ENCODE assay signal across 8 cellular contexts in the genomic region with DNA sequence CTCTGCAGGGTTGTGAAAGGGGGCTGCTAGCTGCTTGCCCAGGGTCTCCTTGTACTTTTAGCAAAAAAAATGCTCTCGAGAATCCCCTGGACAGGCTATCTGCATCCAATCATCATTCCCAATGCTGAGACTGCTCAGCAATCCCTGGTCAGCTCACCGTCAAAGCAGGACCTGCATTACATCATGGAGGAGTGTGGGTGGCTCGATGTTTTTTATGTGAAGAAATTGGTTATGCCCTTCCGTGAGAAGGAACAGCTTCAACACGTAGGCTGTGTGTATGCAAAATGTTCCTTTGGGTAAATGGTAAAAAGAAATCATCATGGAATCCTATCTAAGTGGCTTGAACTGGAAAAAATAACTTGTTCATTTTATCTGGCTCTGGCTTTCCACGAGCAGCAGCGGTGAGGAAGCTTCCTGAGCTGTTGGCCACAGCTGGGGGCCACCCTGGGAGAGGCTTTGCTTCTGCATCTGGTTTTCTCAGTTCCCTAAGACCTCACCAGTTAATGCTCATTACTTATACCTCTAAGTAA.
DNase-seq lines count a peak whose midpoint lies in the region; ATAC-seq and TF ChIP-seq lines count a peak whose summit lies in the region.

No MANE protein-coding gene starts in this region.

- H4K20me1 ChIP-seq in MM.1S (ENCODE audit: insufficient read depth, low read length), result no peaks in the 10 kb centered on the region

- TF ChIP-seq CTCF in MM.1S (IDR thresholded peaks at IDR 0.05; ENCODE audit: low read length), result no peak

- no peak overlapping the region for H3K27ac ChIP-seq in MM.1S (ENCODE audit: low read length)

- H2AFZ ChIP-seq in MM.1S (ENCODE audit: low read length), result no peak overlapping the region

- no peaks in the 10 kb centered on the region for H3F3A ChIP-seq in MM.1S (ENCODE audit: insufficient read depth, low read length)

- no peak overlapping the region for H3K9ac ChIP-seq in MM.1S (ENCODE audit: low read length)

- ATAC-seq in GM21447 (IDR thresholded peaks at IDR 0.05; ENCODE audit: unreplicated experiment) (peak; percentile 32), GM21825 (IDR thresholded peaks at IDR 0.05; ENCODE audit: unreplicated experiment) (no peak)

- no peak overlapping the region for H3K4me2 ChIP-seq in MM.1S (ENCODE audit: low read depth, low read length)

- H3K4me3 ChIP-seq in MM.1S (ENCODE audit: low read length), result no peak overlapping the region

- no peaks in the 10 kb centered on the region for H3K9me3 ChIP-seq in MM.1S (replicated peaks; ENCODE audit: insufficient read depth, low read length)

- no peaks in the 10 kb centered on the region for H3K36me3 ChIP-seq in MM.1S (replicated peaks; ENCODE audit: insufficient read depth, low read length)

- DNase-seq in NOMO-1 (lab: John Stamatoyannopoulos, UW; ENCODE audit: unreplicated experiment in 2 of 2), result peak; percentile 9 to 52
- peak; percentile 56 for DNase-seq in brain pericyte (ENCODE audit: low read depth, low spot score)
- peak; percentile 70 for DNase-seq in stimulated activated CD4-positive, alpha-beta T cell treated with anti-CD3 and anti-CD28 coated beads, Interleukin-4, amount 100 ng/mL, for 24 hours
- DNase-seq in Ammon's horn (ENCODE audit: low spot score), result no peak
- no peak for DNase-seq in MM.1S
- DNase-seq in NCI-H2029 treated with DMSO at 0.1 percent for 48 hours (lab: John Stamatoyannopoulos, UW), result no peak

- no peaks in the 10 kb centered on the region for H3K27me3 ChIP-seq in MM.1S (replicated peaks; ENCODE audit: insufficient read depth, low read length)

- no peaks in the 10 kb centered on the region for H3K9me2 ChIP-seq in MM.1S (replicated peaks; ENCODE audit: insufficient read depth, low read length)

- no peaks in the 10 kb centered on the region for H3K4me1 ChIP-seq in MM.1S (ENCODE audit: low read length)

- no peaks in the 10 kb centered on the region for H3K79me2 ChIP-seq in MM.1S (ENCODE audit: low read length)

Comparison
In these comparisons a context has a peak if more than half of its experiments do, and no peak if none do; other contexts are left out.
1. DNase-seq: peak in NOMO-1 (2 of 2), brain pericyte (single experiment) and stimulated activated CD4-positive, alpha-beta T cell treated with anti-CD3 and anti-CD28 coated beads, Interleukin-4, amount 100 ng/mL, for 24 hours (single experiment); none in Ammon's horn (single experiment), MM.1S (single experiment) and NCI-H2029 treated with DMSO at 0.1 percent for 48 hours (single experiment).